In genomic region chrX:108456971-108457477, GRCh38 we compare ENCODE assay signal across 23 cellular contexts. TPM values are rescaled to one million over a fixed set of nuclear protein-coding genes. Genes with fewer than 3 reads are reported as not detected.
"Had no signal": no experiment of that assay in that cellular context is flagged by ENCODE, and none has a peak within 500 bp of the region (broad histone marks: within the 10 kb centered on the region; RNA-seq: fewer than 3 reads in every experiment).

No MANE protein-coding gene starts in this region.

- H3K4me1 ChIP-seq: body of pancreas, colonic mucosa, neural progenitor cell, spleen, testis, vagina had no signal

- H3K4me2 ChIP-seq: neural progenitor cell had no signal

- H3K9me3 ChIP-seq: body of pancreas, colonic mucosa, testis, vagina had no signal

- H2AFZ ChIP-seq: neural progenitor cell had no signal

- ATAC-seq: activated CD8-positive, alpha-beta T cell treated with anti-CD3 and anti-CD28 coated beads, Interleukin-2, amount 10 ng/mL, durations not matched to agents 7 days and 5 days; activated naive CD8-positive, alpha-beta T cell treated with anti-CD3 and anti-CD28 coated beads, Interleukin-2, amount 50 U/mL, for 24 hours; body of pancreas; naive thymus-derived CD8-positive, alpha-beta T cell had no signal

- H3K9ac ChIP-seq: neural progenitor cell had no signal

- DNase-seq: activated CD4-positive, alpha-beta T cell treated with anti-CD3 and anti-CD28 coated beads, Interleukin-2, amount 10 ng/mL, durations not matched to agents 7 days and 5 days; activated CD4-positive, CD25-positive, alpha-beta regulatory T cell treated with anti-CD3 and anti-CD28 coated beads, Interleukin-2, amount 50 U/mL, for 72 hours; activated CD8-positive, alpha-beta T cell treated with anti-CD3 and anti-CD28 coated beads, Interleukin-2, amount 10 ng/mL, durations not matched to agents 7 days and 5 days; activated gamma-delta T cell; activated naive CD4-positive, alpha-beta T cell treated with anti-CD3 and anti-CD28 coated beads, Interleukin-2, amount 50 U/mL, for 16 hours; activated naive CD8-positive, alpha-beta T cell treated with anti-CD3 and anti-CD28 coated beads, Interleukin-2, amount 50 U/mL, for 24 hours; body of pancreas; central memory CD4-positive, alpha-beta T cell; colonic mucosa; foreskin fibroblast; kidney; naive thymus-derived CD8-positive, alpha-beta T cell; retina; spleen; stimulated activated CD4-positive, alpha-beta T cell treated with anti-CD3 and anti-CD28 coated beads, Interleukin-4, amount 100 ng/mL, for 1 hour; stimulated activated naive CD4-positive, alpha-beta T cell; testis had no signal

- H3K4me3 ChIP-seq: body of pancreas, colonic mucosa, lung, neural progenitor cell, spleen, testis, vagina had no signal

- H3K36me3 ChIP-seq: colonic mucosa, neural progenitor cell, spleen, vagina had no signal

- H3K27me3 ChIP-seq: body of pancreas, colonic mucosa, neural progenitor cell, spleen, testis, vagina had no signal

- H3K27ac ChIP-seq: body of pancreas, colonic mucosa, neural progenitor cell, spleen, testis, vagina, VCaP had no signal

RNA-seq across cellular contexts. Expression of gene COL4A5, which starts 17.4 kb away (rescaled TPM):
- total RNA-seq: activated CD4-positive, alpha-beta T cell treated with anti-CD3 and anti-CD28 coated beads, Interleukin-2, amount 10 ng/mL, durations not matched to agents 7 days and 5 days; activated CD8-positive, alpha-beta T cell treated with anti-CD3 and anti-CD28 coated beads, Interleukin-2, amount 10 ng/mL, durations not matched to agents 7 days and 5 days; activated T-helper 1 cell treated with anti-CD3 and anti-CD28 coated beads, Interleukin-12 subunit alpha, Interleukin-12 subunit beta, Interleukin-2, Interleukin-4 antibody, amounts not matched to agents 30 ng/mL and 10 ng/mL and 1 ng/mL, durations not matched to agents 14 hours and 24 hours and 36 hours; naive thymus-derived CD8-positive, alpha-beta T cell; T-helper 2 cell treated with Interferon-gamma antibody and Interleukin-4, amounts not matched to agents 100 ng/mL and 5 ng/mL, for 36 hours had no signal

RNA-seq across cellular contexts. Expression of gene COL4A6, which starts 18.8 kb away (rescaled TPM):
- total RNA-seq: activated CD4-positive, alpha-beta T cell treated with anti-CD3 and anti-CD28 coated beads, Interleukin-2, amount 10 ng/mL, durations not matched to agents 7 days and 5 days; activated CD8-positive, alpha-beta T cell treated with anti-CD3 and anti-CD28 coated beads, Interleukin-2, amount 10 ng/mL, durations not matched to agents 7 days and 5 days; activated T-helper 1 cell treated with anti-CD3 and anti-CD28 coated beads, Interleukin-12 subunit alpha, Interleukin-12 subunit beta, Interleukin-2, Interleukin-4 antibody, amounts not matched to agents 30 ng/mL and 10 ng/mL and 1 ng/mL, durations not matched to agents 14 hours and 24 hours and 36 hours; naive thymus-derived CD8-positive, alpha-beta T cell; T-helper 2 cell treated with Interferon-gamma antibody and Interleukin-4, amounts not matched to agents 100 ng/mL and 5 ng/mL, for 36 hours had no signal
